Comparison of ENCODE assay signal across 8 cellular contexts in genomic region chr20:47196091-47197081, GRCh38.
DNase-seq lines count a peak whose midpoint lies in the region; ATAC-seq and TF ChIP-seq lines count a peak whose summit lies in the region.

No MANE protein-coding gene starts in this region.

- H3K4me3 Mint-ChIP-seq in GM23338: no peak overlapping the region

- H4K20me1 ChIP-seq in GM23338 (replicated peaks; ENCODE audit: insufficient read depth): no peaks in the 10 kb centered on the region

- H2AFZ ChIP-seq in GM23338: peak overlapping the region; percentile 97; the same call in 1 of the 2 replicates

- no peaks in the 10 kb centered on the region for H3K4me1 ChIP-seq in GM23338 (ENCODE audit: insufficient read depth)

- no peak overlapping the region for H3K4me3 ChIP-seq in BJ (ENCODE audit: low read depth, low read length)
- H3K4me3 ChIP-seq in GM23338: no peak overlapping the region
- H3K4me3 ChIP-seq in choroid plexus epithelial cell (ENCODE audit: low read depth, low read length): no peak overlapping the region
- no peak overlapping the region for H3K4me3 ChIP-seq in lower leg skin (ENCODE audit: low read depth, poor library complexity, severe bottlenecking)

- ATAC-seq in GM23338 (peak; percentile 91), HG03342 (IDR thresholded peaks at IDR 0.05; ENCODE audit: unreplicated experiment) (no peak)

- no peak overlapping the region for H3K27ac ChIP-seq in GM23338 (ENCODE audit: low read depth)

- no peaks in the 10 kb centered on the region for H3K79me2 ChIP-seq in GM23338 (replicated peaks; ENCODE audit: insufficient read depth)

- POLR2A ChIA-PET in BJ (lab: Charles Lee): interaction anchor here (0.7 kb wide), 1 partner anchor 305 kb away, joined by 4 read pairs; no protein-coding TSS in a partner anchor

- no peak overlapping the region for H3K27ac Mint-ChIP-seq in GM23338

- no peaks in the 10 kb centered on the region for H3K27me3 ChIP-seq in BJ (ENCODE audit: control insufficient read depth, insufficient read depth, low read length)
- H3K27me3 ChIP-seq in GM23338 (ENCODE audit: insufficient read depth): no peaks in the 10 kb centered on the region

- no peaks in the 10 kb centered on the region for H3K9me3 Mint-ChIP-seq in GM23338

- no peaks in the 10 kb centered on the region for H3K36me3 Mint-ChIP-seq in GM23338 (ENCODE audit: low read depth)

- H3F3A ChIP-seq in GM23338 (replicated peaks; ENCODE audit: low read depth): no peaks in the 10 kb centered on the region

- peaks cover 4% of the 10 kb centered on the region for H3K27me3 Mint-ChIP-seq in GM23338 (ENCODE audit: insufficient read depth, low read depth, poor library complexity)

- 41 to 46% methylated on average over 31 to 33 of the region's 34 CpGs for WGBS in lower leg skin, 2 donors

- no peaks in the 10 kb centered on the region for H3K36me3 ChIP-seq in BJ (ENCODE audit: control insufficient read depth, insufficient read depth, low read length)
- H3K36me3 ChIP-seq in GM23338 (ENCODE audit: insufficient read depth): no peaks in the 10 kb centered on the region

- DNase-seq in BJ (ENCODE audit: low read depth) (no peak), GM23338 (ENCODE audit: low spot score) (peak; percentile 94), NCI-H226 (peak; percentile 34), choroid plexus epithelial cell (ENCODE audit: low read depth) (peak; percentile 76), lower leg skin (ENCODE audit: low spot score in 2 of 2) (peak; percentile 39 to 92)
- DNase-seq in activated CD4-positive, alpha-beta T cell treated with anti-CD3 and anti-CD28 coated beads for 48 hours: peak; percentile 88
- peak; percentile 24 to 69 (median 24) for DNase-seq in stimulated activated CD4-positive, alpha-beta T cell treated with anti-CD3 and anti-CD28 coated beads, TNF-alpha, amount 100 ng/mL, for 1 hour (ENCODE audit: low read depth in 3 of 3, low spot score in 1 of 3)

- intact Hi-C loops in lower leg skin (cut with DNase I; ENCODE audit: low total_unique reads): no loop called here

- TF ChIP-seq POLR2A in lower leg skin (IDR thresholded peaks at IDR 0.05): no peak

- TF ChIP-seq CTCF in BJ (IDR thresholded peaks at IDR 0.05; ENCODE audit: insufficient read depth, low read depth, low read length) (peak; percentile 97), GM23338 (conservative IDR thresholded peaks at IDR 0.05; ENCODE audit: low read depth in 2 of 2) (peak; percentile 97 to 99), choroid plexus epithelial cell (conservative IDR thresholded peaks at IDR 0.05; ENCODE audit: low read depth, low read length) (peak; percentile 97), lower leg skin (IDR thresholded peaks at IDR 0.05) (peak in 1 of 3 donors; percentile 82)

- peaks cover 5% of the 10 kb centered on the region; the same call in 2 of the 3 replicates for H3K4me1 Mint-ChIP-seq in GM23338

- H3K9me2 ChIP-seq in GM23338 (ENCODE audit: insufficient read depth): peaks cover under 1% of the 10 kb centered on the region; the same call in 1 of the 2 replicates

- CTCF ChIA-PET in BJ (lab: Yijun Ruan, JAX): interaction anchor here (0.6 to 7.4 kb wide), 24 partner anchors 9 to 444 kb away, joined by 3 to 75 read pairs (median 4); no protein-coding TSS in a partner anchor

- no peak overlapping the region for H3K4me2 ChIP-seq in GM23338

TF ChIP-seq in GM23338, 12 proteins besides CTCF, POLR2A, EP300 and RAD21:
- TF ChIP-seq NANOG (IDR thresholded peaks at IDR 0.05; ENCODE audit: borderline replicate concordance) (no peak), EZH2 (IDR thresholded peaks at IDR 0.05; ENCODE audit: low read depth, unreplicated experiment) (no peak)
